In genomic region chr9:128788445-128788844, GRCh38 we compare ENCODE assay signal across 9 cellular contexts. TPM values are rescaled to one million over a fixed set of nuclear protein-coding genes. Genes with fewer than 3 reads are reported as not detected.
DNase-seq lines count a peak whose midpoint lies in the region; ATAC-seq and TF ChIP-seq lines count a peak whose summit lies in the region.
"Had no signal": no experiment of that assay in that cellular context is flagged by ENCODE, and none has a peak within 500 bp of the region (broad histone marks: within the 10 kb centered on the region; RNA-seq: fewer than 3 reads in every experiment).

No MANE protein-coding gene starts in this region.

- no peak for TF ChIP-seq EP300 in ovary (IDR thresholded peaks at IDR 0.05)

- H3K36me3 ChIP-seq in DND-41 (ENCODE audit: insufficient read depth, low read length): peaks cover 36% of the 10 kb centered on the region
- H3K36me3 ChIP-seq in OCI-LY3 (replicated peaks; ENCODE audit: low read depth, low read length): peaks cover 10% of the 10 kb centered on the region
- peaks cover 5% of the 10 kb centered on the region for H3K36me3 ChIP-seq in ectodermal cell (ENCODE audit: control insufficient read depth, insufficient read depth, low read length)
- peaks cover 34% of the 10 kb centered on the region for H3K36me3 ChIP-seq in neuron (ENCODE audit: insufficient read depth, low read length)
- no peaks in the 10 kb centered on the region for H3K36me3 ChIP-seq in ovary
- H3K36me3 ChIP-seq in aorta (ENCODE audit: control insufficient read depth in 1 of 2, insufficient read depth in 2 of 2, low read length in 1 of 2): peaks cover 0 to 7% of the 10 kb centered on the region in 2 donors

- H3K9me3 ChIP-seq in DND-41 (ENCODE audit: insufficient read depth, low read length, severe bottlenecking) (no peaks in the 10 kb centered on the region), OCI-LY3 (ENCODE audit: insufficient read depth, low read length) (no peaks in the 10 kb centered on the region), ectodermal cell (ENCODE audit: control insufficient read depth, low read length) (no peaks in the 10 kb centered on the region), neuron (ENCODE audit: low read length) (no peaks in the 10 kb centered on the region), ovary (no peaks in the 10 kb centered on the region), aorta (ENCODE audit: control insufficient read depth, low read length) (no peaks in the 10 kb centered on the region)

- H3K4me3 ChIP-seq in DND-41 (ENCODE audit: low read depth in 1 of 2, low read length in 2 of 2) (peak overlapping the region in 1 of 2 experiments; percentile 96; a peak in 3 of 4 replicates), OCI-LY3 (ENCODE audit: low read length) (peak overlapping the region; percentile 92; the same call in 1 of the 2 replicates), ectodermal cell (ENCODE audit: insufficient read depth, low read depth, low read length) (peak overlapping the region; percentile 89), neuron (ENCODE audit: low read length) (peak overlapping the region; percentile 95), ovary (no peak overlapping the region), aorta (ENCODE audit: low read length in 2 of 2) (no peak overlapping the region)

- TF ChIP-seq POLR2A in ovary (IDR thresholded peaks at IDR 0.05): no peak

- TF ChIP-seq CTCF in DND-41 (IDR thresholded peaks at IDR 0.05; ENCODE audit: borderline replicate concordance, extremely low read depth, low read length, poor library complexity, severe bottlenecking) (no peak), OCI-LY3 (IDR thresholded peaks at IDR 0.05; ENCODE audit: low read depth, low read length) (no peak), ovary (IDR thresholded peaks at IDR 0.05) (no peak)

- H3K4me1 ChIP-seq in DND-41 (ENCODE audit: insufficient read depth, low read length) (peaks cover 27% of the 10 kb centered on the region), OCI-LY3 (ENCODE audit: low read length) (peaks cover 18% of the 10 kb centered on the region), ectodermal cell (ENCODE audit: control insufficient read depth, insufficient read depth, low read length) (no peaks in the 10 kb centered on the region), neuron (ENCODE audit: insufficient read depth, low read length) (peaks cover 14% of the 10 kb centered on the region), ovary (ENCODE audit: insufficient read depth) (peaks cover 3% of the 10 kb centered on the region), aorta (ENCODE audit: control insufficient read depth in 1 of 2, insufficient read depth in 2 of 2, low read length in 2 of 2) (no peaks in the 10 kb centered on the region)

- peak overlapping the region; percentile 36; the same call in 1 of the 2 replicates for H3K27ac ChIP-seq in DND-41 (ENCODE audit: low read length)
- H3K27ac ChIP-seq in OCI-LY3 (ENCODE audit: low read length): no peak overlapping the region
- H3K27ac ChIP-seq in ectodermal cell (ENCODE audit: insufficient read depth, low read depth, low read length, poor library complexity, severe bottlenecking): no peak overlapping the region
- no peak overlapping the region for H3K27ac ChIP-seq in ovary
- H3K27ac ChIP-seq in aorta (ENCODE audit: low read depth in 1 of 2, low read length in 2 of 2): no peak overlapping the region

- DNase-seq in DND-41 (no peak), ovary (no peak), aorta (no peak), NCI-H510A treated with DMSO at 0.1 percent for 48 hours (lab: John Stamatoyannopoulos, UW) (no peak), activated gamma-delta T cell (lab: John Stamatoyannopoulos, UW) (no peak)
- DNase-seq: anterior cingulate cortex had no signal

- intact Hi-C loops in ovary (cut with DNase I) (no loop called here), aorta (cut with DNase I) (no loop called here)

- WGBS in ectodermal cell, 2 experiments: 89 to 97% methylated on average over 1 of the region's 1 CpG
- 87 to 100% (median 98%) methylated on average over 1 of the region's 1 CpG for WGBS in ovary, 3 donors
- WGBS in aorta, 2 donors: 92% methylated on average over 1 of the region's 1 CpG

- peak overlapping the region; percentile 88 for H3K4me2 ChIP-seq in DND-41 (ENCODE audit: insufficient read depth, low read length)
- H3K4me2 ChIP-seq in OCI-LY3 (ENCODE audit: low read length): peak overlapping the region; percentile 94

- H3K27me3 ChIP-seq in DND-41 (ENCODE audit: insufficient read depth, low read length, poor library complexity) (no peaks in the 10 kb centered on the region), OCI-LY3 (ENCODE audit: low read depth, low read length) (no peaks in the 10 kb centered on the region), ectodermal cell (ENCODE audit: control insufficient read depth, insufficient read depth, low read length, poor library complexity, severe bottlenecking) (no peaks in the 10 kb centered on the region), neuron (ENCODE audit: insufficient read depth, low read length) (no peaks in the 10 kb centered on the region), ovary (no peaks in the 10 kb centered on the region), aorta (ENCODE audit: control insufficient read depth in 1 of 2, insufficient read depth in 2 of 2, low read length in 1 of 2) (no peaks in the 10 kb centered on the region)

- H3K9ac ChIP-seq in DND-41 (ENCODE audit: low read depth, low read length): peak overlapping the region; percentile 77
- no peak overlapping the region for H3K9ac ChIP-seq in OCI-LY3 (ENCODE audit: low read length)

- H3K79me2 ChIP-seq in DND-41 (ENCODE audit: insufficient read depth, low read length) (peaks cover 20% of the 10 kb centered on the region), OCI-LY3 (ENCODE audit: low read length) (peaks cover 16% of the 10 kb centered on the region)

- ATAC-seq in DND-41 (ENCODE audit: insufficient read depth, low read depth): no peak
- ATAC-seq in aorta (ENCODE audit: low FRiP score): no peak

- H4K20me1 ChIP-seq in DND-41 (ENCODE audit: insufficient read depth, low read length) (peaks cover 2% of the 10 kb centered on the region; the same call in 1 of the 2 replicates), OCI-LY3 (ENCODE audit: insufficient read depth, low read length) (no peaks in the 10 kb centered on the region)

- H2AFZ ChIP-seq in DND-41 (ENCODE audit: low read depth, low read length): no peak overlapping the region
- no peak overlapping the region for H2AFZ ChIP-seq in OCI-LY3 (ENCODE audit: low read depth, low read length)
- H2AFZ ChIP-seq in neuron (ENCODE audit: low read depth, low read length): no peak overlapping the region

RNA-seq across cellular contexts. Expression of gene TBC1D13, which starts 1.4 kb away (rescaled TPM):
- 29.5 TPM for polyA plus RNA-seq in ectodermal cell (2013, experiment 1 of 4)
- 35.4 TPM for polyA plus RNA-seq in ectodermal cell (2013, experiment 2 of 4)
- 25.1 TPM for polyA plus RNA-seq in ectodermal cell (2013, experiment 3 of 4)
- 28.3 TPM for polyA plus RNA-seq in ectodermal cell (2013, experiment 4 of 4)
- total RNA-seq in ovary (10 to 100 TPM; 10.7 to 31.1 (median 26.3) TPM), aorta (10 to 100 TPM; 23.6 to 27.7 TPM)
- polyA plus RNA-seq in ovary (10 to 100 TPM; 15.2 to 32.2 TPM), aorta (10 to 100 TPM in 1 of 2 donors, 1 to 10 TPM in 1; 9.0 to 21.5 TPM)

RNA-seq across cellular contexts. Expression of gene ZER1, which starts 16.7 kb away (rescaled TPM):
- 31.8 TPM for polyA plus RNA-seq in ectodermal cell (2013, experiment 1 of 4)
- polyA plus RNA-seq in ectodermal cell (2013, experiment 2 of 4): 38.6 TPM
- 22.0 TPM for polyA plus RNA-seq in ectodermal cell (2013, experiment 3 of 4)
- polyA plus RNA-seq in ectodermal cell (2013, experiment 4 of 4): 25.5 TPM
- total RNA-seq in ovary: 10 to 100 TPM; 31.2 to 46.1 (median 34.2) TPM
- polyA plus RNA-seq in ovary: 10 to 100 TPM; 16.3 to 31.0 TPM
- 10 to 100 TPM; 29.6 to 42.9 TPM for total RNA-seq in aorta
- polyA plus RNA-seq in aorta: 10 to 100 TPM; 14.5 to 39.6 TPM

RNA-seq across cellular contexts. Expression of gene ENDOG, which starts 29.9 kb away (rescaled TPM):
- polyA plus RNA-seq in ectodermal cell (2013, experiment 1 of 4): 12.6 TPM
- 10.5 TPM for polyA plus RNA-seq in ectodermal cell (2013, experiment 2 of 4)
- 14.5 TPM for polyA plus RNA-seq in ectodermal cell (2013, experiment 3 of 4)
- 12.5 TPM for polyA plus RNA-seq in ectodermal cell (2013, experiment 4 of 4)
- total RNA-seq in ovary (10 to 100 TPM; 14.6 to 23.7 (median 20.3) TPM), aorta (10 to 100 TPM; 11.0 to 14.1 TPM)
- polyA plus RNA-seq in ovary (10 to 100 TPM in 1 of 2 donors, 1 to 10 TPM in 1; 3.6 to 13.7 TPM), aorta (10 to 100 TPM in 1 of 2 donors, 1 to 10 TPM in 1; 9.1 to 15.9 TPM)

RNA-seq across cellular contexts. Expression of gene SPOUT1, which starts 41.1 kb away (rescaled TPM):
- polyA plus RNA-seq in ectodermal cell (2013, experiment 1 of 4): 39.4 TPM
- 47.0 TPM for polyA plus RNA-seq in ectodermal cell (2013, experiment 2 of 4)
- 26.9 TPM for polyA plus RNA-seq in ectodermal cell (2013, experiment 3 of 4)
- polyA plus RNA-seq in ectodermal cell (2013, experiment 4 of 4): 31.9 TPM
- 10 to 100 TPM; 10.7 to 47.9 (median 26.5) TPM for total RNA-seq in ovary
- 10 to 100 TPM in 1 of 2 donors, 1 to 10 TPM in 1; 6.3 to 18.5 TPM for polyA plus RNA-seq in ovary
- 10 to 100 TPM; 28.6 to 32.8 TPM for total RNA-seq in aorta
- 10 to 100 TPM; 14.3 to 40.9 TPM for polyA plus RNA-seq in aorta

Comparison
In these comparisons a context has a peak if more than half of its experiments do, and no peak if none do; other contexts are left out.
1. H3K4me3 ChIP-seq: peak in OCI-LY3 (single experiment), ectodermal cell (single experiment) and neuron (single experiment); none in ovary (single experiment) and aorta (0 of 2).